1 cellular context compared by ENCODE assay signal in the genomic region with DNA sequence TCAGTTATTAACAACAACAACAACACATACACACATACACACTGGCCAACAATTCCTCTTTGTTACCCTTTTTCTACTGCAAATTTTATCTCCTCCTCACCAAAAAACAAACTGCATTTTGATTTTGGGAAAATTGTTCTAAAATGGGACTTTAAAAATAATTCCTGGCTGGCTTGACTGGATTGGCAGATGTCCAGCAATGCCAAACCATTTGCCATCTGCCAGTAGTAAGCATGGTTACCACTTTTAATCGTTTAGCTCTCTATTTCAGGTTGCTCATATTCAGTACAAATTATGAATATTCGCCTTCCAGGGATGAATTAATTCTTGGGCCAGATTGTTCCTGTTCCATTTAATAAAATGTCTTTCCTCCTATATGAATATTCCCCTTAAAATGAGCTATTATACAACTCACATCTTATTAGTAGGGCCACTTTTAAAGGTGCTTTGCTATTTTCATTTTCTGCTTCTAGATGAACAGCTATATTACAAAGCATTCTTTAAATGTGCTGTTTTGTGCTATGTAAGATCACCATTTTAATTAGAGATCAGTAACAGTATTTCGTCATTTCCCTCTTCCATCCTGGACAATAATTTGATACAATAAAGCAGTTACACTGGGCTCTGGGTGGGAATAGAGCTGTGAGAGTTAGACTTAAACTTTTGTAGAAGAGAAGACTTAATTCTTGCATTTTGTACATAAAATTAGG.
TF ChIP-seq lines count a peak whose summit lies in the region.

No MANE protein-coding gene starts in this region.

TF ChIP-seq in IMR-90, 13 proteins besides CTCF, POLR2A, EP300 and RAD21 (continued from another document):
- TF ChIP-seq, protein P1, sequence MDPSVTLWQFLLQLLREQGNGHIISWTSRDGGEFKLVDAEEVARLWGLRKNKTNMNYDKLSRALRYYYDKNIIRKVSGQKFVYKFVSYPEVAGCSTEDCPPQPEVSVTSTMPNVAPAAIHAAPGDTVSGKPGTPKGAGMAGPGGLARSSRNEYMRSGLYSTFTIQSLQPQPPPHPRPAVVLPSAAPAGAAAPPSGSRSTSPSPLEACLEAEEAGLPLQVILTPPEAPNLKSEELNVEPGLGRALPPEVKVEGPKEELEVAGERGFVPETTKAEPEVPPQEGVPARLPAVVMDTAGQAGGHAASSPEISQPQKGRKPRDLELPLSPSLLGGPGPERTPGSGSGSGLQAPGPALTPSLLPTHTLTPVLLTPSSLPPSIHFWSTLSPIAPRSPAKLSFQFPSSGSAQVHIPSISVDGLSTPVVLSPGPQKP (IDR thresholded peaks at IDR 0.05; ENCODE audit: borderline replicate concordance, low read depth, low read length) = no peak
- TF ChIP-seq RFX5 (IDR thresholded peaks at IDR 0.05; ENCODE audit: low read depth, low read length) (no peak), SMC3 (IDR thresholded peaks at IDR 0.05; ENCODE audit: low read depth, low read length) (no peak), MXI1 (IDR thresholded peaks at IDR 0.05; ENCODE audit: borderline replicate concordance, low read depth, low read length) (no peak)
